17 cellular contexts compared by ENCODE assay signal in the genomic region with DNA sequence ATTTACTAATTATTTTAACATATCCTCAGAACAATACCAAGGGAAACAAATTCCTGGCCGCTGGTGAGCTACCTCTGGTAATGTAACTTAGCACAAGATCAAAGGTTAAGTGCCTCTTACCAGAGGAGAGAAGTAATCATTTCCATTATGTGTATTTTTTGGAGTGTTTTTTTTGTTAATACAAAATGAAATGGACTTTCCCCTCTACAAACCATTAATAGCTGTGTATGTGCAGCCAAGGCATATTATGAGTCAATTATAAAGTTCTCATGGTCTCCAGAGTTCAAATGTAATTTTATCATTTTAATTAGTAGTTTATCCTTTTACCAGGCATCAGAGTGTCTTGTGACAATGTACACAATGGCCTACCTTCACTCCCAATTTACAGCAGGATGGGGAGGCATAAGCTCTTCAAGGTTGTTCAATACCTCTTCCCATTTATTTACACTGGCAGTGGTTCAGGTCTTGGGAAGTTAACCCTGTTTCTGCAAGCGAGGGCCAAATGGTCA.
DNase-seq lines count a peak whose midpoint lies in the region; ATAC-seq, FAIRE-seq and TF ChIP-seq lines count a peak whose summit lies in the region.
"Had no signal": no experiment of that assay in that cellular context is flagged by ENCODE, and none has a peak within 500 bp of the region (broad histone marks: within the 10 kb centered on the region; RNA-seq: fewer than 3 reads in every experiment).

No MANE protein-coding gene starts in this region.

- peaks cover 3% of the 10 kb centered on the region for H3F3A ChIP-seq in smooth muscle cell (ENCODE audit: low read depth)

- intact Hi-C loops in GM12878 (cut with micrococcal nuclease; ENCODE audit: unreplicated experiment), result loop anchor here (5.0 kb wide), 1 partner anchor 295 kb away; no protein-coding TSS in a partner anchor
- intact Hi-C loops in activated T-helper 1 cell treated with anti-CD3 and anti-CD28 coated beads, Interleukin-12 subunit alpha, Interleukin-12 subunit beta, Interleukin-2, Interleukin-4 antibody, amounts not matched to agents 30 ng/mL and 10 ng/mL and 1 ng/mL, durations not matched to agents 14 hours and 24 hours and 36 hours (cut with micrococcal nuclease), result no loop called here

- H3K79me2 ChIP-seq in GM12878 (ENCODE audit: control insufficient read depth, insufficient read depth, low read length) (no peaks in the 10 kb centered on the region), smooth muscle cell (ENCODE audit: low read depth) (no peaks in the 10 kb centered on the region)

- TF ChIP-seq EP300 in GM12878 (IDR thresholded peaks at IDR 0.05; ENCODE audit: borderline replicate concordance in 1 of 2, control insufficient read depth in 1 of 2, low read depth in 2 of 2, low read length in 2 of 2), result no peak

- H3K4me3 ChIP-seq in GM12878 (no peak overlapping the region), smooth muscle cell (no peak overlapping the region)
- H3K4me3 ChIP-seq: breast epithelium, Peyer's patch had no signal

- no peaks in the 10 kb centered on the region for H3K9me3 Mint-ChIP-seq in activated T-helper 1 cell treated with anti-CD3 and anti-CD28 coated beads, Interleukin-12 subunit alpha, Interleukin-12 subunit beta, Interleukin-2, Interleukin-4 antibody, amounts not matched to agents 30 ng/mL and 10 ng/mL and 1 ng/mL, durations not matched to agents 14 hours and 24 hours and 36 hours
- H3K9me3 Mint-ChIP-seq in stimulated activated naive CD8-positive, alpha-beta T cell treated with anti-CD3 and anti-CD28 coated beads, Interleukin-15, amount 100 ng/mL, for 72 hours, result peaks cover 0 to 5% of the 10 kb centered on the region in 2 donors
- H3K9me3 Mint-ChIP-seq: activated T-cell treated with anti-CD3 and anti-CD28 coated beads, Interleukin-2, amount 50 U/mL, for 24 hours had no signal

- no peak for TF ChIP-seq POLR2A in GM12878 (IDR thresholded peaks at IDR 0.05; ENCODE audit: low read depth, low read length)

- H3K27ac Mint-ChIP-seq in activated T-helper 1 cell treated with anti-CD3 and anti-CD28 coated beads, Interleukin-12 subunit alpha, Interleukin-12 subunit beta, Interleukin-2, Interleukin-4 antibody, amounts not matched to agents 30 ng/mL and 10 ng/mL and 1 ng/mL, durations not matched to agents 14 hours and 24 hours and 36 hours, result no peak overlapping the region
- no peak overlapping the region for H3K27ac Mint-ChIP-seq in stimulated activated naive CD8-positive, alpha-beta T cell treated with anti-CD3 and anti-CD28 coated beads, Interleukin-15, amount 100 ng/mL, for 72 hours
- H3K27ac Mint-ChIP-seq: activated T-cell treated with anti-CD3 and anti-CD28 coated beads, Interleukin-2, amount 50 U/mL, for 24 hours had no signal

- SMC1A ChIA-PET in GM12878 (lab: Charles Lee; ENCODE audit: uncharacterized antibody, unreplicated experiment), result interaction anchor here (0.5 to 2.5 kb wide), 11 partner anchors 13 to 948 kb away, joined by 3 to 15 read pairs (median 4); no protein-coding TSS in a partner anchor

- DNase-seq in DMS79 (lab: John Stamatoyannopoulos, UW) (peak; percentile 99), NCI-H2029 (lab: John Stamatoyannopoulos, UW) (peak; percentile 79), GM12878 (ENCODE audit: low read depth, low spot score) (no peak), mucosa of gallbladder (ENCODE audit: low spot score) (peak; percentile 73), smooth muscle cell (lab: John Stamatoyannopoulos, UW; ENCODE audit: unreplicated experiment) (no peak)
- DNase-seq in activated T-helper 1 cell treated with anti-CD3 and anti-CD28 coated beads, Interleukin-12 subunit alpha, Interleukin-12 subunit beta, Interleukin-2, Interleukin-4 antibody, amounts not matched to agents 30 ng/mL and 10 ng/mL and 1 ng/mL, durations not matched to agents 14 hours and 24 hours and 36 hours (ENCODE audit: low spot score), result no peak
- DNase-seq in stimulated activated naive CD8-positive, alpha-beta T cell treated with anti-CD3 and anti-CD28 coated beads, Interleukin-15, amount 100 ng/mL, for 72 hours, result no peak
- DNase-seq: activated CD4-positive, alpha-beta T cell treated with anti-CD3 and anti-CD28 coated beads, Interleukin-2, amount 50 U/mL, for 4 hours; activated T-cell treated with anti-CD3 and anti-CD28 coated beads, Interleukin-2, amount 50 U/mL, for 24 hours; dermis blood vessel endothelial cell; midbrain; NCI-H524 treated with DMSO at 0.1 percent for 48 hours; Peyer's patch had no signal

- in situ Hi-C loops in GM12878 (cut with MboI), result no loop called here

- H3K36me3 Mint-ChIP-seq in activated T-helper 1 cell treated with anti-CD3 and anti-CD28 coated beads, Interleukin-12 subunit alpha, Interleukin-12 subunit beta, Interleukin-2, Interleukin-4 antibody, amounts not matched to agents 30 ng/mL and 10 ng/mL and 1 ng/mL, durations not matched to agents 14 hours and 24 hours and 36 hours (ENCODE audit: low read depth), result no peaks in the 10 kb centered on the region

- TF ChIP-seq CTCF in GM12878 (IDR thresholded peaks at IDR 0.05 in 2 of 3, conservative IDR thresholded peaks at IDR 0.05 in 1 of 3; ENCODE audit: control insufficient read depth in 2 of 3, extremely low read depth in 1 of 3, insufficient read depth in 1 of 3, low read depth in 3 of 3, low read length in 3 of 3), result no peak
- no peak for TF ChIP-seq CTCF in smooth muscle cell (IDR thresholded peaks at IDR 0.05; ENCODE audit: borderline replicate concordance, insufficient read depth, poor library complexity, severe bottlenecking)

- no peak overlapping the region for H3K4me2 ChIP-seq in GM12878 (ENCODE audit: control insufficient read depth, insufficient read depth)
- H3K4me2 ChIP-seq in smooth muscle cell, result no peak overlapping the region

- no peaks in the 10 kb centered on the region for H3K27me3 ChIP-seq in GM12878 (replicated peaks in 1 of 2; ENCODE audit: control insufficient read depth in 2 of 2, insufficient read depth in 2 of 2, low read length in 1 of 2)
- H3K27me3 ChIP-seq in smooth muscle cell (ENCODE audit: low read depth), result no peaks in the 10 kb centered on the region
- H3K27me3 ChIP-seq: breast epithelium, neutrophil, Peyer's patch had no signal

- RAD21 ChIA-PET in GM12878 (lab: Charles Lee; ENCODE audit: unreplicated experiment), result interaction anchor here (0.6 to 2.2 kb wide), 4 partner anchors 79 to 410 kb away, joined by 3 to 11 read pairs (median 4); no protein-coding TSS in a partner anchor

- H2AFZ ChIP-seq in GM12878 (ENCODE audit: control insufficient read depth, low read depth, low read length) (no peak overlapping the region), smooth muscle cell (ENCODE audit: low read depth) (no peak overlapping the region)

- H3K4me1 Mint-ChIP-seq in activated T-helper 1 cell treated with anti-CD3 and anti-CD28 coated beads, Interleukin-12 subunit alpha, Interleukin-12 subunit beta, Interleukin-2, Interleukin-4 antibody, amounts not matched to agents 30 ng/mL and 10 ng/mL and 1 ng/mL, durations not matched to agents 14 hours and 24 hours and 36 hours (ENCODE audit: low read depth), result no peaks in the 10 kb centered on the region
- no peaks in the 10 kb centered on the region for H3K4me1 Mint-ChIP-seq in stimulated activated naive CD8-positive, alpha-beta T cell treated with anti-CD3 and anti-CD28 coated beads, Interleukin-15, amount 100 ng/mL, for 72 hours

- 23% methylated on average over 2 of the region's 2 CpGs for WGBS in GM12878 (ENCODE audit: insufficient coverage, insufficient replicate concordance, low lambda C conversion rate, missing lambda C conversion rate)
- 92% methylated on average over 2 of the region's 2 CpGs for WGBS in smooth muscle cell (ENCODE audit: low lambda C conversion rate)

- ATAC-seq in GM12878 (peak; percentile 59), HG02642 (IDR thresholded peaks at IDR 0.05; ENCODE audit: poor library complexity, unreplicated experiment) (no peak)
- no peak for ATAC-seq in stimulated activated naive CD8-positive, alpha-beta T cell treated with anti-CD3 and anti-CD28 coated beads, Interleukin-15, amount 100 ng/mL, for 72 hours

- no peak for FAIRE-seq in GM12878 (lab: Jason Lieb, UNC)
- FAIRE-seq: D721Med had no signal

- no peak for TF ChIP-seq RAD21 in GM12878 (IDR thresholded peaks at IDR 0.05; ENCODE audit: insufficient read depth, low read depth, low read length)

- H3K9me3 ChIP-seq in GM12878 (replicated peaks; ENCODE audit: control insufficient read depth, insufficient read depth, low read length) (no peaks in the 10 kb centered on the region), smooth muscle cell (replicated peaks; ENCODE audit: low read depth) (no peaks in the 10 kb centered on the region)
- H3K9me3 ChIP-seq: neutrophil, Peyer's patch had no signal

- H3K27me3 Mint-ChIP-seq in activated T-helper 1 cell treated with anti-CD3 and anti-CD28 coated beads, Interleukin-12 subunit alpha, Interleukin-12 subunit beta, Interleukin-2, Interleukin-4 antibody, amounts not matched to agents 30 ng/mL and 10 ng/mL and 1 ng/mL, durations not matched to agents 14 hours and 24 hours and 36 hours (ENCODE audit: insufficient read depth), result peaks cover 11% of the 10 kb centered on the region
- H3K27me3 Mint-ChIP-seq in stimulated activated naive CD8-positive, alpha-beta T cell treated with anti-CD3 and anti-CD28 coated beads, Interleukin-15, amount 100 ng/mL, for 72 hours, result peaks cover 11% of the 10 kb centered on the region
- H3K27me3 Mint-ChIP-seq: activated T-cell treated with anti-CD3 and anti-CD28 coated beads, Interleukin-2, amount 50 U/mL, for 24 hours had no signal

- H3K36me3 ChIP-seq in GM12878 (ENCODE audit: control insufficient read depth in 2 of 2, insufficient read depth in 2 of 2, low read length in 1 of 2) (no peaks in the 10 kb centered on the region), smooth muscle cell (ENCODE audit: low read depth) (no peaks in the 10 kb centered on the region)
- H3K36me3 ChIP-seq: breast epithelium, neutrophil, Peyer's patch had no signal

- H3K9ac ChIP-seq in GM12878 (ENCODE audit: control insufficient read depth, insufficient read depth, low read length), result no peak overlapping the region
- H3K9ac ChIP-seq in smooth muscle cell (ENCODE audit: low read depth), result no peak overlapping the region

- CTCF ChIA-PET in GM12878 (lab: Yijun Ruan, JAX), result interaction anchor here (0.7 to 3.8 kb wide), 11 partner anchors 8 to 1331 kb away, joined by 3 to 25 read pairs (median 6); no protein-coding TSS in a partner anchor

- POLR2A ChIA-PET in GM12878 (lab: Charles Lee), result interaction anchor here (0.5 to 1.8 kb wide), 6 partner anchors 9 to 290 kb away, joined by 3 to 7 read pairs (median 4); no protein-coding TSS in a partner anchor

- no peaks in the 10 kb centered on the region for H3K4me1 ChIP-seq in GM12878 (ENCODE audit: control insufficient read depth, insufficient read depth, low read length)
- H3K4me1 ChIP-seq in smooth muscle cell (ENCODE audit: low read depth), result peaks cover 10% of the 10 kb centered on the region
- H3K4me1 ChIP-seq: breast epithelium, Peyer's patch had no signal

- no TSS peak for BruUV-seq in GM12878 (replicated peaks; lab: Mats Ljungman, UMichigan)

- H3K4me3 Mint-ChIP-seq in activated T-helper 1 cell treated with anti-CD3 and anti-CD28 coated beads, Interleukin-12 subunit alpha, Interleukin-12 subunit beta, Interleukin-2, Interleukin-4 antibody, amounts not matched to agents 30 ng/mL and 10 ng/mL and 1 ng/mL, durations not matched to agents 14 hours and 24 hours and 36 hours, result no peak overlapping the region
- H3K4me3 Mint-ChIP-seq in stimulated activated naive CD8-positive, alpha-beta T cell treated with anti-CD3 and anti-CD28 coated beads, Interleukin-15, amount 100 ng/mL, for 72 hours, result no peak overlapping the region
- H3K4me3 Mint-ChIP-seq: activated T-cell treated with anti-CD3 and anti-CD28 coated beads, Interleukin-2, amount 50 U/mL, for 24 hours had no signal

- H3K27ac ChIP-seq in GM12878 (ENCODE audit: control insufficient read depth, insufficient read depth) (no peak overlapping the region), smooth muscle cell (ENCODE audit: low read depth) (no peak overlapping the region)
- H3K27ac ChIP-seq: breast epithelium, neutrophil, Peyer's patch had no signal

- H4K20me1 ChIP-seq in GM12878 (ENCODE audit: control insufficient read depth, insufficient read depth), result no peaks in the 10 kb centered on the region
- H4K20me1 ChIP-seq in smooth muscle cell (ENCODE audit: low read depth), result no peaks in the 10 kb centered on the region

Comparison
In these comparisons a context has a peak if more than half of its experiments do, and no peak if none do; other contexts are left out.
1. DNase-seq: peak in DMS79 (single experiment), NCI-H2029 (single experiment) and mucosa of gallbladder (single experiment); none in GM12878 (single experiment), activated T-helper 1 cell treated with anti-CD3 and anti-CD28 coated beads, Interleukin-12 subunit alpha, Interleukin-12 subunit beta, Interleukin-2, Interleukin-4 antibody, amounts not matched to agents 30 ng/mL and 10 ng/mL and 1 ng/mL, durations not matched to agents 14 hours and 24 hours and 36 hours (single experiment), stimulated activated naive CD8-positive, alpha-beta T cell treated with anti-CD3 and anti-CD28 coated beads, Interleukin-15, amount 100 ng/mL, for 72 hours (0 of 2) and smooth muscle cell (single experiment).